Comparison of ENCODE assay signal across 21 cellular contexts in genomic region chr9:133850937-133851336, GRCh38.
A peak's percentile ranks its signal among the peaks of the same experiment; 100 is the strongest.
DNase-seq lines count a peak whose midpoint lies in the region; ATAC-seq, FAIRE-seq and TF ChIP-seq lines count a peak whose summit lies in the region.
"Had no signal": no experiment of that assay in that cellular context is flagged by ENCODE, and none has a peak within 500 bp of the region (broad histone marks: within the 10 kb centered on the region; RNA-seq: fewer than 3 reads in every experiment).

No MANE protein-coding gene starts in this region.

- no peak overlapping the region for H4K12ac ChIP-seq in trophoblast cell (ENCODE audit: low read depth, low read length)

- H3K27ac Mint-ChIP-seq in activated T-helper 2 cell treated with anti-CD3 and anti-CD28 coated beads, Interferon-gamma antibody, Interleukin-2, Interleukin-4, amounts not matched to agents 10 μg/mL and 5 μg/mL and 100 μg/mL, durations not matched to agents 14 hours and 24 hours and 36 hours: no peak overlapping the region
- H3K27ac Mint-ChIP-seq in activated CD4-positive, alpha-beta T cell treated with anti-CD3 and anti-CD28 coated beads, Interleukin-2, amount 10 ng/mL, durations not matched to agents 7 days and 5 days: no peak overlapping the region
- H3K27ac Mint-ChIP-seq: CD4-positive, alpha-beta memory T cell had no signal

- no peak overlapping the region for H3K9ac ChIP-seq in GM12878 (ENCODE audit: control insufficient read depth, insufficient read depth, low read length)
- H3K9ac ChIP-seq in trophoblast cell (ENCODE audit: low read length): no peak overlapping the region

- no peaks in the 10 kb centered on the region for H3K9me3 ChIP-seq in heart right ventricle
- H3K9me3 ChIP-seq in GM12878 (replicated peaks; ENCODE audit: control insufficient read depth, insufficient read depth, low read length): no peaks in the 10 kb centered on the region
- peaks cover 9% of the 10 kb centered on the region for H3K9me3 ChIP-seq in trophoblast cell (ENCODE audit: insufficient read depth, low read depth, low read length)
- H3K9me3 ChIP-seq: HAP-1 had no signal

- no peak for TF ChIP-seq EP300 in GM12878 (IDR thresholded peaks at IDR 0.05; ENCODE audit: borderline replicate concordance in 1 of 2, control insufficient read depth in 1 of 2, low read depth in 2 of 2, low read length in 2 of 2)

- 0 out of 2 replicates have a peak, but pooled peaks cover 3% of the 10 kb centered on the region for H4K20me1 ChIP-seq in GM12878 (ENCODE audit: control insufficient read depth, insufficient read depth)

- no peak for TF ChIP-seq CTCF in heart right ventricle (IDR thresholded peaks at IDR 0.05)
- TF ChIP-seq CTCF in GM12878 (IDR thresholded peaks at IDR 0.05 in 2 of 3, conservative IDR thresholded peaks at IDR 0.05 in 1 of 3; ENCODE audit: control insufficient read depth in 2 of 3, extremely low read depth in 1 of 3, insufficient read depth in 1 of 3, low read depth in 3 of 3, low read length in 3 of 3): no peak

- H2BK12ac ChIP-seq in trophoblast cell (ENCODE audit: low read length): no peak overlapping the region

- peaks cover 0 to 14% (median under 1%) of the 10 kb centered on the region in 9 donors for H3K4me1 ChIP-seq in heart right ventricle
- no peaks in the 10 kb centered on the region for H3K4me1 ChIP-seq in GM12878 (ENCODE audit: control insufficient read depth, insufficient read depth, low read length)
- peaks cover 14 to 18% of the 10 kb centered on the region in 2 experiments for H3K4me1 ChIP-seq in trophoblast cell (ENCODE audit: control insufficient read depth in 1 of 2, insufficient read depth in 2 of 2, low read length in 2 of 2)
- H3K4me1 ChIP-seq: HAP-1 had no signal

- H3K36me3 ChIP-seq in heart right ventricle (no peaks in the 10 kb centered on the region), GM12878 (ENCODE audit: control insufficient read depth in 2 of 2, insufficient read depth in 2 of 2, low read length in 1 of 2) (peaks cover 0 to 13% of the 10 kb centered on the region in 2 experiments; a peak in 3 of 4 replicates), trophoblast cell (ENCODE audit: control insufficient read depth in 1 of 2, insufficient read depth in 2 of 2, low read length in 2 of 2) (peaks cover 21 to 50% of the 10 kb centered on the region in 2 experiments)
- H3K36me3 ChIP-seq: HAP-1 had no signal

- H3K27ac ChIP-seq in heart right ventricle: no peak overlapping the region
- H3K27ac ChIP-seq in GM12878 (ENCODE audit: control insufficient read depth, insufficient read depth): no peak overlapping the region
- no peak overlapping the region for H3K27ac ChIP-seq in trophoblast cell (ENCODE audit: low read depth, low read length)
- H3K27ac ChIP-seq: C4-2B had no signal

- TF ChIP-seq RAD21 in GM12878 (IDR thresholded peaks at IDR 0.05; ENCODE audit: insufficient read depth, low read depth, low read length): no peak

- CTCF ChIA-PET in GM12878 (lab: Yijun Ruan, JAX): no interaction called here
- CTCF ChIA-PET in activated CD4-positive, alpha-beta T cell treated with anti-CD3 and anti-CD28 coated beads, Interleukin-2, amount 10 ng/mL, durations not matched to agents 7 days and 5 days (lab: Charles Lee): no interaction called here

- H3K4me1 Mint-ChIP-seq in activated T-helper 2 cell treated with anti-CD3 and anti-CD28 coated beads, Interferon-gamma antibody, Interleukin-2, Interleukin-4, amounts not matched to agents 10 μg/mL and 5 μg/mL and 100 μg/mL, durations not matched to agents 14 hours and 24 hours and 36 hours (ENCODE audit: low read depth): no peaks in the 10 kb centered on the region
- H3K4me1 Mint-ChIP-seq in activated CD4-positive, alpha-beta T cell treated with anti-CD3 and anti-CD28 coated beads, Interleukin-2, amount 10 ng/mL, durations not matched to agents 7 days and 5 days: no peaks in the 10 kb centered on the region

- no peak overlapping the region for H3K4me3 ChIP-seq in heart right ventricle
- H3K4me3 ChIP-seq in GM12878: no peak overlapping the region
- no peak overlapping the region for H3K4me3 ChIP-seq in trophoblast cell (ENCODE audit: low read depth, low read length)
- H3K4me3 ChIP-seq: HAP-1 had no signal

- H3K23ac ChIP-seq in trophoblast cell (ENCODE audit: low read length): no peak overlapping the region

- no peak overlapping the region for H2BK120ac ChIP-seq in trophoblast cell (ENCODE audit: insufficient read depth, low read length, poor library complexity)

- no peak overlapping the region for H3K14ac ChIP-seq in trophoblast cell (ENCODE audit: low read length)

- WGBS in heart right ventricle, 2 donors: 91 to 92% methylated on average over 7 of the region's 7 CpGs
- WGBS in GM12878 (ENCODE audit: insufficient coverage, insufficient replicate concordance, low lambda C conversion rate, missing lambda C conversion rate): 22% methylated on average over 7 of the region's 7 CpGs
- no CpG with 5 or more reads among the region's 7 CpGs for WGBS in trophoblast cell (ENCODE audit: extremely low coverage, insufficient coverage, insufficient read length)

- SMC1A ChIA-PET in GM12878 (lab: Charles Lee; ENCODE audit: uncharacterized antibody, unreplicated experiment): no interaction called here

- H3K18ac ChIP-seq in trophoblast cell (ENCODE audit: low read length): peak overlapping the region; percentile 7

- no TSS peak for BruUV-seq in GM12878 (replicated peaks; lab: Mats Ljungman, UMichigan)

- H2BK5ac ChIP-seq in trophoblast cell (ENCODE audit: low read depth, low read length, poor library complexity): no peak overlapping the region

- FAIRE-seq in GM12878 (lab: Jason Lieb, UNC): no peak
- FAIRE-seq: D721Med, G401.6, GM12892, GM19239, H1 had no signal

- POLR2A ChIA-PET in GM12878 (lab: Charles Lee): no interaction called here
- POLR2A ChIA-PET in activated CD4-positive, alpha-beta T cell treated with anti-CD3 and anti-CD28 coated beads, Interleukin-2, amount 10 ng/mL, durations not matched to agents 7 days and 5 days (lab: Charles Lee): no interaction called here

- H3K79me2 ChIP-seq in GM12878 (ENCODE audit: control insufficient read depth, insufficient read depth, low read length): peaks cover 2% of the 10 kb centered on the region
- peaks cover 12% of the 10 kb centered on the region for H3K79me2 ChIP-seq in trophoblast cell (ENCODE audit: control insufficient read depth, insufficient read depth, low read length, poor library complexity)

- H3K27me3 Mint-ChIP-seq in activated T-helper 2 cell treated with anti-CD3 and anti-CD28 coated beads, Interferon-gamma antibody, Interleukin-2, Interleukin-4, amounts not matched to agents 10 μg/mL and 5 μg/mL and 100 μg/mL, durations not matched to agents 14 hours and 24 hours and 36 hours (ENCODE audit: low read depth): no peaks in the 10 kb centered on the region
- H3K27me3 Mint-ChIP-seq in activated CD4-positive, alpha-beta T cell treated with anti-CD3 and anti-CD28 coated beads, Interleukin-2, amount 10 ng/mL, durations not matched to agents 7 days and 5 days: no peaks in the 10 kb centered on the region
- H3K27me3 Mint-ChIP-seq: CD4-positive, alpha-beta memory T cell had no signal

- H3K36me3 Mint-ChIP-seq in activated T-helper 2 cell treated with anti-CD3 and anti-CD28 coated beads, Interferon-gamma antibody, Interleukin-2, Interleukin-4, amounts not matched to agents 10 μg/mL and 5 μg/mL and 100 μg/mL, durations not matched to agents 14 hours and 24 hours and 36 hours (ENCODE audit: low read depth): no peaks in the 10 kb centered on the region
- H3K36me3 Mint-ChIP-seq in activated CD4-positive, alpha-beta T cell treated with anti-CD3 and anti-CD28 coated beads, Interleukin-2, amount 10 ng/mL, durations not matched to agents 7 days and 5 days (ENCODE audit: low read depth): no peaks in the 10 kb centered on the region
- H3K36me3 Mint-ChIP-seq: CD4-positive, alpha-beta memory T cell had no signal

- RAD21 ChIA-PET in GM12878 (lab: Charles Lee; ENCODE audit: unreplicated experiment): interaction anchor here (1.0 kb wide), 1 partner anchor 143 kb away, joined by 3 read pairs; no protein-coding TSS in a partner anchor

- TF ChIP-seq POLR2A in GM12878 (IDR thresholded peaks at IDR 0.05; ENCODE audit: low read depth, low read length): no peak; the same call in 1 of the 2 replicates

- no peak overlapping the region for H3K4me3 Mint-ChIP-seq in activated T-helper 2 cell treated with anti-CD3 and anti-CD28 coated beads, Interferon-gamma antibody, Interleukin-2, Interleukin-4, amounts not matched to agents 10 μg/mL and 5 μg/mL and 100 μg/mL, durations not matched to agents 14 hours and 24 hours and 36 hours (ENCODE audit: low read depth)
- H3K4me3 Mint-ChIP-seq in activated CD4-positive, alpha-beta T cell treated with anti-CD3 and anti-CD28 coated beads, Interleukin-2, amount 10 ng/mL, durations not matched to agents 7 days and 5 days: no peak overlapping the region
- H3K4me3 Mint-ChIP-seq: CD4-positive, alpha-beta memory T cell had no signal

- intact Hi-C loops in Right ventricle myocardium inferior (cut with DNase I): no loop called here
- intact Hi-C loops in heart right ventricle (cut with DNase I): no loop called here
- intact Hi-C loops in GM12878 (cut with micrococcal nuclease; ENCODE audit: unreplicated experiment): no loop called here
- intact Hi-C loops in activated T-helper 2 cell treated with anti-CD3 and anti-CD28 coated beads, Interferon-gamma antibody, Interleukin-2, Interleukin-4, amounts not matched to agents 10 μg/mL and 5 μg/mL and 100 μg/mL, durations not matched to agents 14 hours and 24 hours and 36 hours (cut with micrococcal nuclease): no loop called here

- H2AFZ ChIP-seq in GM12878 (ENCODE audit: control insufficient read depth, low read depth, low read length): no peak overlapping the region
- H2AFZ ChIP-seq in trophoblast cell (ENCODE audit: insufficient read depth, low read length, poor library complexity): no peak overlapping the region

- no peaks in the 10 kb centered on the region for H3K27me3 ChIP-seq in heart right ventricle
- H3K27me3 ChIP-seq in GM12878 (replicated peaks in 1 of 2; ENCODE audit: control insufficient read depth in 2 of 2, insufficient read depth in 2 of 2, low read length in 1 of 2): no peaks in the 10 kb centered on the region
- no peaks in the 10 kb centered on the region for H3K27me3 ChIP-seq in trophoblast cell (ENCODE audit: insufficient read depth, low read length)

- ATAC-seq in Right ventricle myocardium inferior (no peak), heart right ventricle (no peak), GM12878 (peak; percentile 27), GM19328 (IDR thresholded peaks at IDR 0.05; ENCODE audit: unreplicated experiment) (no peak)

- H3K4me2 ChIP-seq in GM12878 (ENCODE audit: control insufficient read depth, insufficient read depth) (no peak overlapping the region), trophoblast cell (ENCODE audit: low read length) (no peak overlapping the region)

- no peaks in the 10 kb centered on the region for H3K9me3 Mint-ChIP-seq in activated T-helper 2 cell treated with anti-CD3 and anti-CD28 coated beads, Interferon-gamma antibody, Interleukin-2, Interleukin-4, amounts not matched to agents 10 μg/mL and 5 μg/mL and 100 μg/mL, durations not matched to agents 14 hours and 24 hours and 36 hours
- H3K9me3 Mint-ChIP-seq in activated CD4-positive, alpha-beta T cell treated with anti-CD3 and anti-CD28 coated beads, Interleukin-2, amount 10 ng/mL, durations not matched to agents 7 days and 5 days: no peaks in the 10 kb centered on the region
- H3K9me3 Mint-ChIP-seq: CD4-positive, alpha-beta memory T cell had no signal

- peaks cover 9% of the 10 kb centered on the region for H3K79me1 ChIP-seq in trophoblast cell (ENCODE audit: low read length)

- H2AK5ac ChIP-seq in trophoblast cell (ENCODE audit: low read length): no peak overlapping the region

- in situ Hi-C loops in GM12878 (cut with MboI): no loop called here

- H3K4ac ChIP-seq in trophoblast cell (ENCODE audit: low read depth, low read length): peak overlapping the region; percentile 28

- no peak overlapping the region for H4K8ac ChIP-seq in trophoblast cell (ENCODE audit: low read depth, low read length)

- peak; percentile 28 for DNase-seq in Right ventricle myocardium inferior (ENCODE audit: missing footprints)
- DNase-seq in heart right ventricle: no peak
- DNase-seq in GM12878 (ENCODE audit: low read depth, low spot score): peak; percentile 9
- DNase-seq in trophoblast cell: peak; percentile 32 to 42
- no peak for DNase-seq in activated T-helper 2 cell treated with anti-CD3 and anti-CD28 coated beads, Interferon-gamma antibody, Interleukin-2, Interleukin-4, amounts not matched to agents 10 μg/mL and 5 μg/mL and 100 μg/mL, durations not matched to agents 14 hours and 24 hours and 36 hours (ENCODE audit: low spot score)
- no peak for DNase-seq in activated CD4-positive, alpha-beta T cell treated with anti-CD3 and anti-CD28 coated beads, Interleukin-2, amount 10 ng/mL, durations not matched to agents 7 days and 5 days
- DNase-seq: 8988T; AML-193; CD4-positive, alpha-beta memory T cell; COR-L47; DMS153; DMS79 treated with DMSO at 0.1 percent for 48 hours; EL had no signal

- H4K91ac ChIP-seq in trophoblast cell (ENCODE audit: low read depth, low read length): no peak overlapping the region

Comparison
In these comparisons a context has a peak if more than half of its experiments do, and no peak if none do; other contexts are left out.
1. DNase-seq: peak in Right ventricle myocardium inferior (single experiment), GM12878 (single experiment) and trophoblast cell (2 of 2); none in heart right ventricle (0 of 2), activated T-helper 2 cell treated with anti-CD3 and anti-CD28 coated beads, Interferon-gamma antibody, Interleukin-2, Interleukin-4, amounts not matched to agents 10 μg/mL and 5 μg/mL and 100 μg/mL, durations not matched to agents 14 hours and 24 hours and 36 hours (single experiment) and activated CD4-positive, alpha-beta T cell treated with anti-CD3 and anti-CD28 coated beads, Interleukin-2, amount 10 ng/mL, durations not matched to agents 7 days and 5 days (single experiment).